ENCODE assay signal across 18 cellular contexts in genomic region chr5:14009575-14009974, GRCh38.
DNase-seq lines count a peak whose midpoint lies in the region; ATAC-seq and TF ChIP-seq lines count a peak whose summit lies in the region.
"Had no signal": no experiment of that assay in that cellular context is flagged by ENCODE, and none has a peak within 500 bp of the region (broad histone marks: within the 10 kb centered on the region; RNA-seq: fewer than 3 reads in every experiment).

No MANE protein-coding gene starts in this region.

- H3K4me3 Mint-ChIP-seq in endothelial cell (ENCODE audit: unreplicated experiment) = no peak overlapping the region
- H3K4me3 Mint-ChIP-seq: activated B cell treated with CpG ODN at 0.5 μM for 24 hours; activated T-helper 17 cell treated with anti-CD3 and anti-CD28 coated beads, Interleukin-2, amount 50 U/mL, for 72 hours; stimulated activated naive CD8-positive, alpha-beta T cell treated with anti-CD3 and anti-CD28 coated beads, Interleukin-15, amount 100 ng/mL, for 72 hours had no signal

- no peaks in the 10 kb centered on the region for H3K9me3 ChIP-seq in thyroid gland
- H3K9me3 ChIP-seq: right atrium auricular region, vagina had no signal

- H3K9me3 Mint-ChIP-seq in endothelial cell (ENCODE audit: unreplicated experiment) = no peaks in the 10 kb centered on the region
- H3K9me3 Mint-ChIP-seq: activated B cell treated with CpG ODN at 0.5 μM for 24 hours; activated T-helper 17 cell treated with anti-CD3 and anti-CD28 coated beads, Interleukin-2, amount 50 U/mL, for 72 hours had no signal

- WGBS in thyroid gland, 2 donors = 76 to 84% methylated on average over 2 of the region's 2 CpGs

- H3K4me1 Mint-ChIP-seq in endothelial cell (ENCODE audit: unreplicated experiment) = peaks cover 20% of the 10 kb centered on the region
- H3K4me1 Mint-ChIP-seq: activated T-helper 17 cell treated with anti-CD3 and anti-CD28 coated beads, Interleukin-2, amount 50 U/mL, for 72 hours had no signal

- ATAC-seq in foreskin keratinocyte (no peak), HG03457 (IDR thresholded peaks at IDR 0.05; ENCODE audit: unreplicated experiment) (no peak)
- ATAC-seq: activated T-helper 17 cell treated with anti-CD3 and anti-CD28 coated beads, Interleukin-2, amount 50 U/mL, for 72 hours; stimulated activated naive CD8-positive, alpha-beta T cell treated with anti-CD3 and anti-CD28 coated beads, Interleukin-15, amount 100 ng/mL, for 72 hours had no signal

- TF ChIP-seq POLR2A in thyroid gland (IDR thresholded peaks at IDR 0.05) = no peak

- intact Hi-C loops in thyroid gland (cut with DNase I) = no loop called here
- intact Hi-C loops in head of caudate nucleus (cut with DNase I) = loop anchor here (10.0 kb wide), 1 partner anchor 255 kb away; no protein-coding TSS in a partner anchor

- H3K27ac ChIP-seq in thyroid gland = peak overlapping the region; percentile 9 to 86 (median 52)
- H3K27ac ChIP-seq in foreskin keratinocyte = no peak overlapping the region
- H3K27ac ChIP-seq: right atrium auricular region, vagina had no signal

- H3K27me3 ChIP-seq in thyroid gland (no peaks in the 10 kb centered on the region), foreskin keratinocyte (no peaks in the 10 kb centered on the region)
- H3K27me3 ChIP-seq: right atrium auricular region, vagina had no signal

- H3K36me3 ChIP-seq in thyroid gland = no peaks in the 10 kb centered on the region
- H3K36me3 ChIP-seq: right atrium auricular region, vagina had no signal

- H3K27ac Mint-ChIP-seq in endothelial cell (ENCODE audit: unreplicated experiment) = peak overlapping the region; percentile 32
- H3K27ac Mint-ChIP-seq: activated B cell treated with CpG ODN at 0.5 μM for 24 hours; activated T-helper 17 cell treated with anti-CD3 and anti-CD28 coated beads, Interleukin-2, amount 50 U/mL, for 72 hours; stimulated activated naive CD8-positive, alpha-beta T cell treated with anti-CD3 and anti-CD28 coated beads, Interleukin-15, amount 100 ng/mL, for 72 hours had no signal

- peak; percentile 40 to 47 for DNase-seq in NCI-H2081 (lab: John Stamatoyannopoulos, UW)
- DNase-seq in NCI-H2081 treated with DMSO at 0.1 percent for 48 hours (lab: John Stamatoyannopoulos, UW) = no peak
- peak; percentile 84 for DNase-seq in NCI-H526 treated with DMSO at 0.1 percent for 48 hours (lab: John Stamatoyannopoulos, UW)
- DNase-seq in endothelial cell (ENCODE audit: low spot score) = no peak
- no peak for DNase-seq in thyroid gland
- DNase-seq in foreskin keratinocyte = no peak
- DNase-seq in head of caudate nucleus = no peak
- DNase-seq: activated B cell treated with CpG ODN at 0.5 μM for 24 hours; EL; islet precursor cell; Karpas-422; midbrain; Right ventricle myocardium superior; stimulated activated naive CD8-positive, alpha-beta T cell treated with anti-CD3 and anti-CD28 coated beads, Interleukin-15, amount 100 ng/mL, for 72 hours had no signal

- H3K4me3 ChIP-seq in thyroid gland (replicated peaks in 1 of 3) = no peak overlapping the region
- H3K4me3 ChIP-seq: right atrium auricular region, vagina had no signal

- H3K4me1 ChIP-seq in thyroid gland = peaks cover 11 to 24% of the 10 kb centered on the region in 2 donors
- peaks cover 5% of the 10 kb centered on the region for H3K4me1 ChIP-seq in foreskin keratinocyte

- H3K36me3 Mint-ChIP-seq in endothelial cell (ENCODE audit: low read depth, unreplicated experiment) = no peaks in the 10 kb centered on the region

- peaks cover 8% of the 10 kb centered on the region for H3K27me3 Mint-ChIP-seq in endothelial cell (ENCODE audit: unreplicated experiment)

- TF ChIP-seq CTCF in endothelial cell (IDR thresholded peaks at IDR 0.05; ENCODE audit: unreplicated experiment) (no peak), thyroid gland (IDR thresholded peaks at IDR 0.05) (no peak), foreskin keratinocyte (conservative IDR thresholded peaks at IDR 0.05) (no peak)

Comparison
In these comparisons a context has a peak if more than half of its experiments do, and no peak if none do; other contexts are left out.
1. DNase-seq: peak in NCI-H2081 (2 of 2) and NCI-H526 treated with DMSO at 0.1 percent for 48 hours (single experiment); none in NCI-H2081 treated with DMSO at 0.1 percent for 48 hours (single experiment), endothelial cell (single experiment), thyroid gland (0 of 2), foreskin keratinocyte (0 of 2) and head of caudate nucleus (0 of 42).